In the genomic region with DNA sequence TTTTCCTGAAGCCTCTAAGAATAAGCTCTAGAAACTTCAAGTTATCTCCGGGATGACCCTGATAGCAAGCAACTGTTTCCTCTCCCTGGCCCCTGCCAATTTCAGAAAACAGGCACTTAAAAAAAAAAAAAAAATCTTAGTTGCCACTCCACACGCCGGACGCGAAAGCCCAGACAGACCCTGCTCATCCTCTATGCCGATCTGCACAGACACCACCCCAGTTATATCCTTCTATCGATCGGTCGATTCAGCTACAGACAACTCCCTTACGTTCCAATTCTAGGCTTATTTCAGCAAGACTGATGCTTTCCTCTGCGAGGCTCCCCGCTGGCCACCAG, we compare ENCODE assay signal across 1 cellular context.
TF ChIP-seq lines count a peak whose summit lies in the region.

No MANE protein-coding gene starts in this region.

TF ChIP-seq in HCT116, 20 proteins besides CTCF, POLR2A, EP300 and RAD21 (continued from another document):
- no peak for TF ChIP-seq YY1 (IDR thresholded peaks at IDR 0.05; ENCODE audit: extremely low read depth, insufficient replicate concordance, low read depth, low read length)
- TF ChIP-seq, protein P1, sequence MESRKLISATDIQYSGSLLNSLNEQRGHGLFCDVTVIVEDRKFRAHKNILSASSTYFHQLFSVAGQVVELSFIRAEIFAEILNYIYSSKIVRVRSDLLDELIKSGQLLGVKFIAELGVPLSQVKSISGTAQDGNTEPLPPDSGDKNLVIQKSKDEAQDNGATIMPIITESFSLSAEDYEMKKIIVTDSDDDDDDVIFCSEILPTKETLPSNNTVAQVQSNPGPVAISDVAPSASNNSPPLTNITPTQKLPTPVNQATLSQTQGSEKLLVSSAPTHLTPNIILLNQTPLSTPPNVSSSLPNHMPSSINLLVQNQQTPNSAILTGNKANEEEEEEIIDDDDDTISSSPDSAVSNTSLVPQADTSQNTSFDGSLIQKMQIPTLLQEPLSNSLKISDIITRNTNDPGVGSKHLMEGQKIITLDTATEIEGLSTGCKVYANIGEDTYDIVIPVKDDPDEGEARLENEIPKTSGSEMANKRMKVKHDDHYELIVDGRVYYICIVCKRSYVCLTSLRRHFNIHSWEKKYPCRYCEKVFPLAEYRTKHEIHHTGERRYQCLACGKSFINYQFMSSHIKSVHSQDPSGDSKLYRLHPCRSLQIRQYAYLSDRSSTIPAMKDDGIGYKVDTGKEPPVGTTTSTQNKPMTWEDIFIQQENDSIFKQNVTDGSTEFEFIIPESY (IDR thresholded peaks at IDR 0.05; ENCODE audit: extremely low read depth, insufficient replicate concordance, low read length), result no peak
- no peak for TF ChIP-seq ZNF274 (IDR thresholded peaks at IDR 0.05; ENCODE audit: low read depth, low read length)
- TF ChIP-seq ZFX (IDR thresholded peaks at IDR 0.05), result no peak
- TF ChIP-seq EZH2phosphoT487 (IDR thresholded peaks at IDR 0.05; ENCODE audit: borderline replicate concordance), result no peak
- no peak for TF ChIP-seq FOSL1 (IDR thresholded peaks at IDR 0.05; ENCODE audit: low read depth)
- no peak for TF ChIP-seq TCF7L2 (IDR thresholded peaks at IDR 0.05; ENCODE audit: borderline replicate concordance, extremely low read depth, insufficient read depth, insufficient read length)
